ENCODE assay signal across 1 cellular context in genomic region chrX:148530464-148531077, GRCh38.
TF ChIP-seq lines count a peak whose summit lies in the region.

No MANE protein-coding gene starts in this region.

TF ChIP-seq in GM23338, 12 proteins besides CTCF, POLR2A, EP300 and RAD21 (continued from another document):
- TF ChIP-seq REST (IDR thresholded peaks at IDR 0.05; ENCODE audit: unreplicated experiment) (no peak), ETS1 (IDR thresholded peaks at IDR 0.05) (no peak), ZNF114 (CRISPR knock-in tag; IDR thresholded peaks at IDR 0.05) (no peak), ZNF462 (CRISPR knock-in tag; IDR thresholded peaks at IDR 0.05) (no peak), STAT1 (IDR thresholded peaks at IDR 0.05; ENCODE audit: unreplicated experiment) (no peak), EZH2phosphoT487 (IDR thresholded peaks at IDR 0.05; ENCODE audit: unreplicated experiment) (no peak), CREB1 (CRISPR knock-in tag; IDR thresholded peaks at IDR 0.05; ENCODE audit: low read depth) (no peak)
